In the genomic region with DNA sequence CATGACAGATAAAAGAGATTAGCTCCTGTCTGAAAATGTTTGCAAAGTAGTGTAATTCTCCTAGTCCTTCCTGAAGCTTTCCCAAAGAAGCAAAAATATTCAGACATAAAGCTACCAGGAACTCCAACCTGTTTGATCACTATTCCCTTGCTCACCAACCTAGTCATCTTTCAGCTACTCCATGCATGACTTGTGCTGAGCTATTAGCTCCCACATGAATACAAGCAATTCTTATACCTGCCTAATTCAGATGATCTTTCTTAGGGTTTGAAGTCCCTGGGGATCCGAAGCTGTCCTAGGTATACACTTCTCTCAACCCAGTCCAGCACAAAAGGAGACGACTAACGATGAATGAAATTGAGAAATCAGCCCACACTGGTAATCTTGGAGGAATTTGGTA, we compare ENCODE assay signal across 8 cellular contexts. TPM values are rescaled to one million over a fixed set of nuclear protein-coding genes. Genes with fewer than 3 reads are reported as not detected.
A peak's percentile ranks its signal among the peaks of the same experiment; 100 is the strongest.
DNase-seq lines count a peak whose midpoint lies in the region; ATAC-seq and TF ChIP-seq lines count a peak whose summit lies in the region.

No MANE protein-coding gene starts in this region.

- H3K4me1 ChIP-seq in SJSA1 (replicated peaks) = peaks cover 14% of the 10 kb centered on the region
- H3K4me1 ChIP-seq in esophagus squamous epithelium = peaks cover 4 to 36% (median 13%) of the 10 kb centered on the region in 3 donors
- peaks cover 2% of the 10 kb centered on the region for H3K4me1 ChIP-seq in ovary (ENCODE audit: insufficient read depth)

- H3K27me3 ChIP-seq in SJSA1 (replicated peaks) (no peaks in the 10 kb centered on the region), esophagus squamous epithelium (no peaks in the 10 kb centered on the region), ovary (no peaks in the 10 kb centered on the region)

- H3K36me3 ChIP-seq in SJSA1 (no peaks in the 10 kb centered on the region), esophagus squamous epithelium (no peaks in the 10 kb centered on the region), ovary (no peaks in the 10 kb centered on the region)

- no peak for ATAC-seq in GM21390 (IDR thresholded peaks at IDR 0.05; ENCODE audit: unreplicated experiment)

- TF ChIP-seq CTCF in esophagus squamous epithelium (IDR thresholded peaks at IDR 0.05) (no peak), ovary (IDR thresholded peaks at IDR 0.05) (no peak)

- peak overlapping the region; percentile 46 for H3K4me3 ChIP-seq in SJSA1
- peak overlapping the region; percentile 43 to 70 (median 56) for H3K4me3 ChIP-seq in esophagus squamous epithelium
- peak overlapping the region; percentile 75 for H3K4me3 ChIP-seq in ovary

- WGBS in esophagus squamous epithelium, 2 donors = 6 to 52% methylated on average over 3 of the region's 3 CpGs
- WGBS in ovary, 3 donors = 5 to 23% (median 13%) methylated on average over 3 of the region's 3 CpGs

- TF ChIP-seq EP300 in ovary (IDR thresholded peaks at IDR 0.05) = no peak

- H3K27ac ChIP-seq in SJSA1 (peak overlapping the region; percentile 44), esophagus squamous epithelium (peak overlapping the region; percentile 89 to 95 (median 93)), ovary (peak overlapping the region in 1 of 2 donors; percentile 76)

- TF ChIP-seq POLR2A in esophagus squamous epithelium (IDR thresholded peaks at IDR 0.05) = no peak
- TF ChIP-seq POLR2A in ovary (IDR thresholded peaks at IDR 0.05) = no peak

- no peaks in the 10 kb centered on the region for H3K9me3 ChIP-seq in SJSA1 (replicated peaks)
- no peaks in the 10 kb centered on the region for H3K9me3 ChIP-seq in esophagus squamous epithelium
- no peaks in the 10 kb centered on the region for H3K9me3 ChIP-seq in ovary

- DNase-seq in NCI-H1105 treated with DMSO at 0.1 percent for 48 hours (lab: John Stamatoyannopoulos, UW) = peak; percentile 6
- no peak for DNase-seq in NCI-H1105 (lab: John Stamatoyannopoulos, UW)
- no peak for DNase-seq in SJSA1 (ENCODE audit: low read depth in 1 of 2, low spot score in 2 of 2)
- no peak for DNase-seq in esophagus squamous epithelium (lab: John Stamatoyannopoulos, UW)
- no peak for DNase-seq in ovary
- no peak for DNase-seq in GM19240 (ENCODE audit: insufficient read length, low spot score)
- no peak for DNase-seq in HUDEP-2 (lab: John Stamatoyannopoulos, UW; ENCODE audit: unreplicated experiment in 76 of 76)

- intact Hi-C loops in esophagus squamous epithelium (cut with DNase I) (no loop called here), ovary (cut with DNase I) (no loop called here)

RNA-seq across cellular contexts. Expression of a gene that starts 0.7 kb away (rescaled TPM):
- total RNA-seq in SJSA1 (2014; rRNA removed; shearing (Covaris generic)) = 2.9 and 3.9 TPM in 2 replicates
- 10 to 100 TPM in 1 of 4 donors, 1 to 10 TPM in 3; 1.8 to 10.7 (median 6.2) TPM for total RNA-seq in esophagus squamous epithelium
- total RNA-seq in ovary = 10 to 100 TPM in 4 of 7 donors, 1 to 10 TPM in 3; 6.6 to 13.4 (median 10.5) TPM
- 10 to 100 TPM in 1 of 2 donors, 1 to 10 TPM in 1; 4.6 to 14.8 TPM for polyA plus RNA-seq in ovary

RNA-seq across cellular contexts. Expression of a gene that starts 35.7 kb away (rescaled TPM):
- total RNA-seq in SJSA1 (2014; rRNA removed; shearing (Covaris generic)) = 49.2 and 63.1 TPM in 2 replicates
- total RNA-seq in esophagus squamous epithelium (10 to 100 TPM; 37.8 to 52.3 (median 38.1) TPM), ovary (10 to 100 TPM; 47.7 to 71.4 (median 54.4) TPM)
- 10 to 100 TPM; 37.0 to 65.4 TPM for polyA plus RNA-seq in ovary
